ENCODE assay signal across 12 cellular contexts in genomic region chr21:42236014-42236413, GRCh38. TPM values are rescaled to one million over a fixed set of nuclear protein-coding genes. Genes with fewer than 3 reads are reported as not detected.
A peak's percentile ranks its signal among the peaks of the same experiment; 100 is the strongest.
DNase-seq lines count a peak whose midpoint lies in the region; ATAC-seq, FAIRE-seq and TF ChIP-seq lines count a peak whose summit lies in the region.
"Had no signal": no experiment of that assay in that cellular context is flagged by ENCODE, and none has a peak within 500 bp of the region (broad histone marks: within the 10 kb centered on the region; RNA-seq: fewer than 3 reads in every experiment).

No MANE protein-coding gene starts in this region.

- TF ChIP-seq CTCF in natural killer cell (IDR thresholded peaks at IDR 0.05): no peak
- no peak for TF ChIP-seq CTCF in transverse colon (IDR thresholded peaks at IDR 0.05)

- H3K27ac ChIP-seq in transverse colon (peak overlapping the region in 3 of 4 donors; percentile 89 to 91 (median 91)), small intestine (ENCODE audit: low read depth in 1 of 2, low read length in 1 of 2) (no peak overlapping the region)

- peaks cover 89% of the 10 kb centered on the region for H3K4me1 Mint-ChIP-seq in activated naive CD4-positive, alpha-beta T cell treated with anti-CD3 and anti-CD28 coated beads, Interleukin-2, amount 10 ng/mL, durations not matched to agents 7 days and 5 days
- H3K4me1 Mint-ChIP-seq in dendritic cell treated with granulocyte-macrophage colony-stimulating factor and Interleukin-4, amounts not matched to agents 40 ng/mL and 50 ng/mL, for 4 days (ENCODE audit: low read depth): peaks cover 91% of the 10 kb centered on the region
- H3K4me1 Mint-ChIP-seq in natural killer cell: peaks cover 59 to 70% of the 10 kb centered on the region in 2 donors

- H3K36me3 Mint-ChIP-seq in activated naive CD4-positive, alpha-beta T cell treated with anti-CD3 and anti-CD28 coated beads, Interleukin-2, amount 10 ng/mL, durations not matched to agents 7 days and 5 days: peaks cover 7% of the 10 kb centered on the region
- peaks cover 7% of the 10 kb centered on the region for H3K36me3 Mint-ChIP-seq in dendritic cell treated with granulocyte-macrophage colony-stimulating factor and Interleukin-4, amounts not matched to agents 40 ng/mL and 50 ng/mL, for 4 days (ENCODE audit: low read depth)
- H3K36me3 Mint-ChIP-seq in natural killer cell: no peaks in the 10 kb centered on the region

- 96% methylated on average over 10 of the region's 10 CpGs; no CpG with 5 or more reads in 1 of the 2 donors for WGBS in transverse colon (ENCODE audit: low coverage in 1 of 2), 2 donors
- 82 to 89% (median 84%) methylated on average over 10 of the region's 10 CpGs for WGBS in small intestine, 3 donors

- in situ Hi-C loops in transverse colon (cut with MboI; ENCODE audit: low pct_ligation_motif_present in 1 of 4, low pct_unique_long_range_greater_than_20kb in 1 of 4, low sequenced_read_pairs in 3 of 4): no loop called here

- TF ChIP-seq POLR2A in transverse colon (IDR thresholded peaks at IDR 0.05): no peak

- no peak for DNase-seq in activated naive CD4-positive, alpha-beta T cell treated with anti-CD3 and anti-CD28 coated beads, Interleukin-2, amount 10 ng/mL, durations not matched to agents 7 days and 5 days
- no peak for DNase-seq in activated naive CD4-positive, alpha-beta T cell (lab: John Stamatoyannopoulos, UW)
- DNase-seq in natural killer cell (no peak), transverse colon (no peak), inferior parietal cortex (ENCODE audit: extremely low spot score) (no peak), small intestine (no peak), dermis blood vessel endothelial cell (no peak)
- DNase-seq: activated B cell treated with CpG ODN at 0.5 μM for 24 hours, kidney glomerular epithelial cell, NCI-H1694, OCI-M1 had no signal

- peak overlapping the region; percentile 60 for H3K4me3 Mint-ChIP-seq in activated naive CD4-positive, alpha-beta T cell treated with anti-CD3 and anti-CD28 coated beads, Interleukin-2, amount 10 ng/mL, durations not matched to agents 7 days and 5 days
- no peak overlapping the region for H3K4me3 Mint-ChIP-seq in dendritic cell treated with granulocyte-macrophage colony-stimulating factor and Interleukin-4, amounts not matched to agents 40 ng/mL and 50 ng/mL, for 4 days
- H3K4me3 Mint-ChIP-seq in natural killer cell: peak overlapping the region; percentile 79

- peak overlapping the region; percentile 77 for H3K27ac Mint-ChIP-seq in activated naive CD4-positive, alpha-beta T cell treated with anti-CD3 and anti-CD28 coated beads, Interleukin-2, amount 10 ng/mL, durations not matched to agents 7 days and 5 days
- H3K27ac Mint-ChIP-seq in dendritic cell treated with granulocyte-macrophage colony-stimulating factor and Interleukin-4, amounts not matched to agents 40 ng/mL and 50 ng/mL, for 4 days: peak overlapping the region; percentile 94
- peak overlapping the region; percentile 89 to 93 for H3K27ac Mint-ChIP-seq in natural killer cell

- H3K4me3 ChIP-seq in transverse colon (no peak overlapping the region), small intestine (ENCODE audit: low read depth in 1 of 2, low read length in 2 of 2) (no peak overlapping the region)

- no peaks in the 10 kb centered on the region for H3K27me3 ChIP-seq in transverse colon
- H3K27me3 ChIP-seq in small intestine (ENCODE audit: control insufficient read depth in 2 of 2, insufficient read depth in 2 of 2, low read length in 2 of 2): no peaks in the 10 kb centered on the region

- no peaks in the 10 kb centered on the region for H3K27me3 Mint-ChIP-seq in activated naive CD4-positive, alpha-beta T cell treated with anti-CD3 and anti-CD28 coated beads, Interleukin-2, amount 10 ng/mL, durations not matched to agents 7 days and 5 days
- H3K27me3 Mint-ChIP-seq in dendritic cell treated with granulocyte-macrophage colony-stimulating factor and Interleukin-4, amounts not matched to agents 40 ng/mL and 50 ng/mL, for 4 days: peaks cover 12% of the 10 kb centered on the region
- H3K27me3 Mint-ChIP-seq in natural killer cell (ENCODE audit: low read depth in 2 of 2): no peaks in the 10 kb centered on the region
- H3K27me3 Mint-ChIP-seq: activated B cell treated with CpG ODN at 0.5 μM for 24 hours had no signal

- intact Hi-C loops in dendritic cell treated with granulocyte-macrophage colony-stimulating factor and Interleukin-4, amounts not matched to agents 40 ng/mL and 50 ng/mL, for 4 days (cut with micrococcal nuclease): no loop called here
- intact Hi-C loops in natural killer cell (cut with micrococcal nuclease) (loop anchor here (5.0 kb wide), 1 partner anchor 84 kb away; no protein-coding TSS in a partner anchor), transverse colon (cut with DNase I; ENCODE audit: low total_unique reads) (no loop called here)

- no peak for TF ChIP-seq EP300 in transverse colon (IDR thresholded peaks at IDR 0.05; ENCODE audit: low read depth)

- ATAC-seq in natural killer cell: no peak

- H3K4me1 ChIP-seq in transverse colon: peaks cover 38 to 67% (median 47%) of the 10 kb centered on the region in 4 donors
- peaks cover 12 to 14% of the 10 kb centered on the region in 2 donors for H3K4me1 ChIP-seq in small intestine (ENCODE audit: control insufficient read depth in 2 of 2, insufficient read depth in 1 of 2, low read depth in 1 of 2, low read length in 1 of 2)

- FAIRE-seq in small intestine (lab: Jason Lieb, UNC): no peak

- no peaks in the 10 kb centered on the region for H3K9me3 Mint-ChIP-seq in activated naive CD4-positive, alpha-beta T cell treated with anti-CD3 and anti-CD28 coated beads, Interleukin-2, amount 10 ng/mL, durations not matched to agents 7 days and 5 days
- H3K9me3 Mint-ChIP-seq in dendritic cell treated with granulocyte-macrophage colony-stimulating factor and Interleukin-4, amounts not matched to agents 40 ng/mL and 50 ng/mL, for 4 days: no peaks in the 10 kb centered on the region
- no peaks in the 10 kb centered on the region for H3K9me3 Mint-ChIP-seq in natural killer cell
- H3K9me3 Mint-ChIP-seq: activated B cell treated with CpG ODN at 0.5 μM for 24 hours had no signal

- H3K9me3 ChIP-seq in transverse colon (no peaks in the 10 kb centered on the region), small intestine (ENCODE audit: control insufficient read depth, low read depth) (no peaks in the 10 kb centered on the region)

- CTCF ChIA-PET in activated naive CD4-positive, alpha-beta T cell treated with anti-CD3 and anti-CD28 coated beads, Interleukin-2, amount 10 ng/mL, durations not matched to agents 7 days and 5 days (lab: Charles Lee): interaction anchor here (1.1 to 4.4 kb wide), 3 partner anchors 16 to 24 kb away, joined by 5 to 56 read pairs (median 21); partner anchors contain the start of gene ABCG1

- H3K36me3 ChIP-seq in transverse colon: no peaks in the 10 kb centered on the region
- no peaks in the 10 kb centered on the region for H3K36me3 ChIP-seq in small intestine (ENCODE audit: control insufficient read depth in 2 of 2, insufficient read depth in 2 of 2, low read length in 2 of 2)

RNA-seq across cellular contexts. Expression of gene ABCG1, which starts 17.1 kb away (rescaled TPM):
- total RNA-seq in natural killer cell (10 to 100 TPM; 10.4 to 14.7 (median 13.8) TPM), transverse colon (10 to 100 TPM; 17.1 to 67.7 (median 53.2) TPM), dermis blood vessel endothelial cell (81.6 and 111 TPM in 2 replicates)
- polyA plus RNA-seq in small intestine: 10 to 100 TPM; 12.4 to 46.5 (median 30.0) TPM

Comparison
In these comparisons a context has a peak if more than half of its experiments do, and no peak if none do; other contexts are left out.
1. H3K27ac ChIP-seq: peak in transverse colon (3 of 4); none in small intestine (0 of 2).
2. Peak in every context shown above with its lines, with median percentiles within 50 percentile points of each other: H3K27ac Mint-ChIP-seq.